In the genomic region with DNA sequence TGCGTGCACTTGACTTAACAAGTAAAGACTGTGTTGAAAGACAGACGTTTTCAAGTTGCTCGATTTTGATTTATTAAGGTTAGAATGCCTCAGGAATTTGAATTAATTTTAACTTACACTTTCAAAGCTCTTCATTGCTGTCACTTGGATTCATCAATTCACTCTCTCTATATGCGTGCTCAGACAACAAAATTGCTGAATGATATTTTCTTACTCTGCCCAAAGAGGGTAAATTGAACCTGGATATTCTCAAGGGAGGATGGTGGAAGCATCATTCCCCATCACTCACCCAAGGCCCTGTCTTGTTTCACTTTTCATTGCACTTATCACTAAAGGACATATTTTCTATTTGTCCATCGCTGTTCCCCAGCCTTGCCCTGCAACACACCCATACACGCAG, we compare ENCODE assay signal across 33 cellular contexts.
A peak's percentile ranks its signal among the peaks of the same experiment; 100 is the strongest.
DNase-seq lines count a peak whose midpoint lies in the region; FAIRE-seq and TF ChIP-seq lines count a peak whose summit lies in the region.
"Had no signal": no experiment of that assay in that cellular context is flagged by ENCODE, and none has a peak within 500 bp of the region (broad histone marks: within the 10 kb centered on the region; RNA-seq: fewer than 3 reads in every experiment).

No MANE protein-coding gene starts in this region.

- H3K4me3 ChIP-seq in endothelial cell of umbilical vein (replicated peaks in 1 of 3; ENCODE audit: insufficient read depth in 1 of 3, low read depth in 1 of 3, low read length in 3 of 3): no peak overlapping the region
- peak overlapping the region; percentile 35 for H3K4me3 ChIP-seq in neural cell (ENCODE audit: low read length)
- H3K4me3 ChIP-seq: A549; BLaER1; BLaER1 treated with 17β-estradiol and CSF1 and Interleukin-3, amounts not matched to agents 10 nM and 100 nM had no signal

- no peak overlapping the region for H3K4me3 Mint-ChIP-seq in activated CD4-positive, alpha-beta memory T cell treated with anti-CD3 and anti-CD28 coated beads, Interleukin-2, amount 10 ng/mL, durations not matched to agents 7 days and 5 days
- H3K4me3 Mint-ChIP-seq: B cell; CD14-positive monocyte; CD4-positive, alpha-beta memory T cell; CD4-positive, alpha-beta T cell; CD4-positive, CD25-positive, alpha-beta regulatory T cell; CD8-positive, alpha-beta memory T cell; CD8-positive, alpha-beta T cell had no signal

- H3F3A ChIP-seq in neural cell (ENCODE audit: insufficient read depth, low read length, poor library complexity, severe bottlenecking): peaks cover 4% of the 10 kb centered on the region

- H3K27ac ChIP-seq in endothelial cell of umbilical vein (ENCODE audit: insufficient read depth, low read depth, low read length): no peak overlapping the region
- H3K27ac ChIP-seq in neural cell (ENCODE audit: low read length): peak overlapping the region; percentile 87
- H3K27ac ChIP-seq: 22Rv1, A549, BLaER1, C4-2B had no signal

- no peak overlapping the region for H3K27ac Mint-ChIP-seq in activated CD4-positive, alpha-beta memory T cell treated with anti-CD3 and anti-CD28 coated beads, Interleukin-2, amount 10 ng/mL, durations not matched to agents 7 days and 5 days
- H3K27ac Mint-ChIP-seq: B cell; CD14-positive monocyte; CD4-positive, alpha-beta memory T cell; CD4-positive, alpha-beta T cell; CD4-positive, CD25-positive, alpha-beta regulatory T cell; CD8-positive, alpha-beta memory T cell; CD8-positive, alpha-beta T cell had no signal

- H3K36me3 ChIP-seq in endothelial cell of umbilical vein (ENCODE audit: control insufficient read depth in 2 of 2, extremely low read depth in 1 of 2, insufficient read depth in 2 of 2, low read length in 2 of 2) (no peaks in the 10 kb centered on the region), neural cell (ENCODE audit: insufficient read depth, low read length) (no peaks in the 10 kb centered on the region)
- H3K36me3 ChIP-seq: BE2C; BLaER1; BLaER1 treated with 17β-estradiol and CSF1 and Interleukin-3, amounts not matched to agents 10 nM and 100 nM had no signal

- no peaks in the 10 kb centered on the region for H3K9me2 ChIP-seq in neural cell (ENCODE audit: insufficient read depth, low read length)

- BruUV-seq in endothelial cell of umbilical vein (replicated peaks; lab: Mats Ljungman, UMichigan): no TSS peak

- intact Hi-C loops in endothelial cell of umbilical vein (cut with micrococcal nuclease): no loop called here

- H3K36me3 Mint-ChIP-seq in activated CD4-positive, alpha-beta memory T cell treated with anti-CD3 and anti-CD28 coated beads, Interleukin-2, amount 10 ng/mL, durations not matched to agents 7 days and 5 days (ENCODE audit: low read depth): no peaks in the 10 kb centered on the region
- H3K36me3 Mint-ChIP-seq: CD14-positive monocyte; CD4-positive, alpha-beta memory T cell; CD4-positive, CD25-positive, alpha-beta regulatory T cell; CD8-positive, alpha-beta memory T cell; CD8-positive, alpha-beta T cell had no signal

- no peak overlapping the region for H3K9ac ChIP-seq in endothelial cell of umbilical vein (replicated peaks; ENCODE audit: extremely low read depth, insufficient read depth, low read length)
- peak overlapping the region; percentile 45 for H3K9ac ChIP-seq in neural cell (ENCODE audit: low read length)
- H3K9ac ChIP-seq: BLaER1; BLaER1 treated with 17β-estradiol and CSF1 and Interleukin-3, amounts not matched to agents 10 nM and 100 nM had no signal

- H3K27me3 Mint-ChIP-seq in activated CD4-positive, alpha-beta memory T cell treated with anti-CD3 and anti-CD28 coated beads, Interleukin-2, amount 10 ng/mL, durations not matched to agents 7 days and 5 days: peaks cover 11% of the 10 kb centered on the region
- H3K27me3 Mint-ChIP-seq: B cell; CD4-positive, alpha-beta T cell; CD4-positive, CD25-positive, alpha-beta regulatory T cell had no signal

- no peaks in the 10 kb centered on the region for H4K20me1 ChIP-seq in endothelial cell of umbilical vein (replicated peaks; ENCODE audit: control insufficient read depth, extremely low read depth, insufficient read depth, low read length)
- no peaks in the 10 kb centered on the region for H4K20me1 ChIP-seq in neural cell (ENCODE audit: insufficient read depth)
- H4K20me1 ChIP-seq: BLaER1; BLaER1 treated with 17β-estradiol and CSF1 and Interleukin-3, amounts not matched to agents 10 nM and 100 nM had no signal

- no peak for DNase-seq in endothelial cell of umbilical vein (ENCODE audit: low read depth, low spot score)
- no peak for DNase-seq in NCI-H2171 (lab: John Stamatoyannopoulos, UW)
- no peak for DNase-seq in activated CD4-positive, alpha-beta memory T cell treated with anti-CD3 and anti-CD28 coated beads, Interleukin-2, amount 10 ng/mL, durations not matched to agents 7 days and 5 days
- DNase-seq: 8988T; ACHN; AML-193; BE2C; C1 segment of cervical spinal cord; Caco-2; Calu3; CD4-positive, alpha-beta memory T cell; CD4-positive, alpha-beta T cell; CD4-positive, CD25-positive, alpha-beta regulatory T cell; CD8-positive, alpha-beta memory T cell; CD8-positive, alpha-beta T cell; COR-L47; DMS 273 treated with DMSO at 0.1 percent for 48 hours; DMS153; DMS53; DMS79; DMS79 treated with DMSO at 0.1 percent for 48 hours; DND-41; EL had no signal

- H3K9me3 ChIP-seq in endothelial cell of umbilical vein (replicated peaks; ENCODE audit: control insufficient read depth, insufficient read depth, low read length) (no peaks in the 10 kb centered on the region), neural cell (ENCODE audit: low read length) (no peaks in the 10 kb centered on the region)
- H3K9me3 ChIP-seq: A549; BE2C; BLaER1; BLaER1 treated with 17β-estradiol and CSF1 and Interleukin-3, amounts not matched to agents 10 nM and 100 nM; Caco-2 had no signal

- H3K9me3 Mint-ChIP-seq in activated CD4-positive, alpha-beta memory T cell treated with anti-CD3 and anti-CD28 coated beads, Interleukin-2, amount 10 ng/mL, durations not matched to agents 7 days and 5 days: no peaks in the 10 kb centered on the region
- H3K9me3 Mint-ChIP-seq: CD14-positive monocyte; CD4-positive, alpha-beta memory T cell; CD4-positive, alpha-beta T cell; CD4-positive, CD25-positive, alpha-beta regulatory T cell; CD8-positive, alpha-beta memory T cell; CD8-positive, alpha-beta T cell had no signal

- no peak for TF ChIP-seq POLR2A in endothelial cell of umbilical vein (IDR thresholded peaks at IDR 0.05; ENCODE audit: low read depth, low read length)

- no peaks in the 10 kb centered on the region for H3K9me1 ChIP-seq in endothelial cell of umbilical vein (replicated peaks; ENCODE audit: control insufficient read depth, extremely low read depth, insufficient read depth, low read length)

- H3K4me1 ChIP-seq in endothelial cell of umbilical vein (ENCODE audit: control insufficient read depth, extremely low read depth, insufficient read depth, low read length): no peaks in the 10 kb centered on the region
- H3K4me1 ChIP-seq: BE2C, BLaER1, Caco-2 had no signal

- dilution Hi-C loops in endothelial cell of umbilical vein (cut with MboI; ENCODE audit: extremely low pct_ligation_motif_present, low sequenced_read_pairs): no loop called here

- H3K79me2 ChIP-seq in endothelial cell of umbilical vein (ENCODE audit: control insufficient read depth, insufficient read depth, low read length) (no peaks in the 10 kb centered on the region), neural cell (replicated peaks; ENCODE audit: insufficient read depth, low read length) (no peaks in the 10 kb centered on the region)

- POLR2A ChIA-PET in endothelial cell of umbilical vein (lab: Charles Lee): no interaction called here
- POLR2A ChIA-PET in activated CD4-positive, alpha-beta memory T cell treated with anti-CD3 and anti-CD28 coated beads, Interleukin-2, amount 10 ng/mL, durations not matched to agents 7 days and 5 days (lab: Charles Lee): no interaction called here

- peak; percentile 97 for TF ChIP-seq EP300 in neural cell (conservative IDR thresholded peaks at IDR 0.05; ENCODE audit: poor library complexity, severe bottlenecking)

- H2AFZ ChIP-seq in endothelial cell of umbilical vein (ENCODE audit: low read depth, low read length) (no peak overlapping the region), neural cell (ENCODE audit: low read depth, low read length) (no peak overlapping the region)

- CTCF ChIA-PET in endothelial cell of umbilical vein (lab: Charles Lee): no interaction called here
- CTCF ChIA-PET in activated CD4-positive, alpha-beta memory T cell treated with anti-CD3 and anti-CD28 coated beads, Interleukin-2, amount 10 ng/mL, durations not matched to agents 7 days and 5 days (lab: Charles Lee): no interaction called here

- no peaks in the 10 kb centered on the region for H3K4me1 Mint-ChIP-seq in activated CD4-positive, alpha-beta memory T cell treated with anti-CD3 and anti-CD28 coated beads, Interleukin-2, amount 10 ng/mL, durations not matched to agents 7 days and 5 days
- H3K4me1 Mint-ChIP-seq: CD4-positive, alpha-beta memory T cell; CD4-positive, CD25-positive, alpha-beta regulatory T cell; CD8-positive, alpha-beta memory T cell had no signal

- TF ChIP-seq CTCF in endothelial cell of umbilical vein (IDR thresholded peaks at IDR 0.05; ENCODE audit: extremely low read depth in 1 of 2, insufficient read depth in 1 of 2, low read depth in 1 of 2, low read length in 2 of 2): no peak
- no peak for TF ChIP-seq CTCF in neural cell (IDR thresholded peaks at IDR 0.05; ENCODE audit: poor library complexity, severe bottlenecking)

- no peaks in the 10 kb centered on the region for H3K27me3 ChIP-seq in endothelial cell of umbilical vein (ENCODE audit: control insufficient read depth in 2 of 2, insufficient read depth in 2 of 2, low read length in 2 of 2)
- H3K27me3 ChIP-seq in neural cell (ENCODE audit: insufficient read depth, low read depth, low read length): no peaks in the 10 kb centered on the region
- H3K27me3 ChIP-seq: BE2C; BLaER1; BLaER1 treated with 17β-estradiol and CSF1 and Interleukin-3, amounts not matched to agents 10 nM and 100 nM had no signal

- peak; percentile 8 for FAIRE-seq in endothelial cell of umbilical vein (lab: Jason Lieb, UNC)
- FAIRE-seq: A204.1, A549, D721Med had no signal

- H3K4me2 ChIP-seq in endothelial cell of umbilical vein (ENCODE audit: insufficient read depth, low read length) (no peak overlapping the region), neural cell (ENCODE audit: low read length) (no peak overlapping the region)
- H3K4me2 ChIP-seq: A549, BLaER1 had no signal

- TF ChIP-seq RAD21 in neural cell (conservative IDR thresholded peaks at IDR 0.05): no peak

TF ChIP-seq in endothelial cell of umbilical vein, 7 proteins besides CTCF, POLR2A, EP300 and RAD21 (continues in another document):
- TF ChIP-seq JUN (IDR thresholded peaks at IDR 0.05; ENCODE audit: borderline replicate concordance, insufficient read depth, insufficient read length, low read depth): no peak

TF ChIP-seq in neural cell, 6 proteins besides CTCF, POLR2A, EP300 and RAD21:
- TF ChIP-seq POLR2AphosphoS5 (IDR thresholded peaks at IDR 0.05): peak; percentile 84
- TF ChIP-seq MXI1 (conservative IDR thresholded peaks at IDR 0.05; ENCODE audit: poor library complexity, severe bottlenecking): no peak
- TF ChIP-seq SMC3 (conservative IDR thresholded peaks at IDR 0.05; ENCODE audit: poor library complexity): peak; percentile 16
- TF ChIP-seq EZH2 (IDR thresholded peaks at IDR 0.05; ENCODE audit: borderline replicate concordance, insufficient read depth, low read length, poor library complexity, severe bottlenecking): no peak
- TF ChIP-seq TAF1 (IDR thresholded peaks at IDR 0.05; ENCODE audit: low read depth): no peak
TF ChIP-seq in neural cell: peak in this region for 2.
